8 cellular contexts compared by ENCODE assay signal in the genomic region with DNA sequence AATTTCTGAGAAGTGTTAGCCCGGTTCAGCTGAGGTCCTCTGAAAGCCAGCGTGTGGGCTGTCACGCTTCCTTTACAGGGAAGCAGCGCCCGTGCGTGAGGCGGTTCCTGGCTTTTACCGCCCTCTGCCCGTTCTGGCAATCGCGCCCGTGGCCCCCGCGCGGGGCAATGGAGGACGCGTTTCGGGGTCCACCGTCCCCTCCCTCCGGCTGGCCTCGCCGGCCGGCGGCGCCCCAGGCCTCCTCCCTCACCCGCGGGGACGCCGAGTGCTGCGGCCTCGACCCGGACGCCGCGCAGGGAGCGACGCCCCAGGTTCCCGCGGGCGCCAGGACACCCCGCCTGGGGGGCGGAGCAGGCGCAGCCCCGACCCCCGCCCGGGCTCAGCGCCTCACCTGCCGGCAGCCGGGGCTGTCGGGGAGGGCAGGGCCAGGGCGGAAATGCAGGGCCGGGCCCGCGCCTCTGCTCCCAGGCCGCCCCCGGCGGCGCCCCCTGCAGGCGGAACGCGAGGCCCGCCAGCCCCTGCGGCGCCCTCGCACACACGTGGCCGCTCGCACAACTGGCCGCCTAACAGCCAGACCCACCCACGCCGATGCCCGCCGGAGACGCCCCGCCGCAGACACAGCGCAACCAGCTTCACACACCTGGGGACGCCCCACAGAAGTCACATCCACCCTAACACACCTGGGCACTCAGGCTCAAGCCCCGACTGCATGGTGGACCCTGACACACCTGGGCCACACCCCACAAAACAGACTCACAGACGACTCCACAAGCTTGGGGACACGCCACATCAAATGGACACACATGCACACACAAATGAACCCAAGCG. TPM values are rescaled to one million over a fixed set of nuclear protein-coding genes. Genes with fewer than 3 reads are reported as not detected.
DNase-seq lines count a peak whose midpoint lies in the region; ATAC-seq and TF ChIP-seq lines count a peak whose summit lies in the region.

A gene (minus strand): TSS at position 440 of the 828 bp plus-strand sequence. CDS start 56,198 bp downstream, outside the sequence.

- H3K4me1 Mint-ChIP-seq in IgD-negative memory B cell: peaks cover 0 to 18% (median 11%) of the 10 kb centered on the region in 3 donors
- H3K4me1 Mint-ChIP-seq in activated naive CD8-positive, alpha-beta T cell treated with anti-CD3 and anti-CD28 coated beads, Interleukin-2, amount 50 U/mL, for 24 hours: peaks cover 34% of the 10 kb centered on the region

- no peaks in the 10 kb centered on the region for H3K27me3 Mint-ChIP-seq in IgD-negative memory B cell
- H3K27me3 Mint-ChIP-seq in activated naive CD8-positive, alpha-beta T cell treated with anti-CD3 and anti-CD28 coated beads, Interleukin-2, amount 50 U/mL, for 24 hours: no peaks in the 10 kb centered on the region

- H3K27me3 ChIP-seq in left ventricle myocardium inferior (ENCODE audit: low read depth): no peaks in the 10 kb centered on the region

- no peaks in the 10 kb centered on the region for H3K36me3 ChIP-seq in left ventricle myocardium inferior

- intact Hi-C loops in left ventricle myocardium inferior (cut with micrococcal nuclease): no loop called here

- peak within 1 kb of the TSS; percentile 71 to 76 (median 74) for H3K27ac Mint-ChIP-seq in IgD-negative memory B cell
- H3K27ac Mint-ChIP-seq in activated naive CD8-positive, alpha-beta T cell treated with anti-CD3 and anti-CD28 coated beads, Interleukin-2, amount 50 U/mL, for 24 hours: peak within 1 kb of the TSS; percentile 79

- ATAC-seq in GM21529 (IDR thresholded peaks at IDR 0.05; ENCODE audit: unreplicated experiment): peak; percentile 97
- peak; percentile 95 for ATAC-seq in activated naive CD8-positive, alpha-beta T cell treated with anti-CD3 and anti-CD28 coated beads, Interleukin-2, amount 50 U/mL, for 24 hours

- H3K36me3 Mint-ChIP-seq in IgD-negative memory B cell: no peaks in the 10 kb centered on the region
- H3K36me3 Mint-ChIP-seq in activated naive CD8-positive, alpha-beta T cell treated with anti-CD3 and anti-CD28 coated beads, Interleukin-2, amount 50 U/mL, for 24 hours (ENCODE audit: low read depth): no peaks in the 10 kb centered on the region

- H3K27ac ChIP-seq in left ventricle myocardium inferior (replicated peaks): peak within 1 kb of the TSS; percentile 77

- TF ChIP-seq CTCF in left ventricle myocardium inferior (IDR thresholded peaks at IDR 0.05; ENCODE audit: borderline replicate concordance): peak; percentile 84

- H3K9me3 ChIP-seq in left ventricle myocardium inferior (replicated peaks): no peaks in the 10 kb centered on the region

- peak; percentile 68 for DNase-seq in GDM1 (lab: John Stamatoyannopoulos, UW)
- DNase-seq in SKM-1 (lab: John Stamatoyannopoulos, UW; ENCODE audit: unreplicated experiment): peak; percentile 20
- peak; percentile 91 for DNase-seq in activated naive CD8-positive, alpha-beta T cell treated with anti-CD3 and anti-CD28 coated beads, Interleukin-2, amount 50 U/mL, for 24 hours
- peak; percentile 70 for DNase-seq in left ventricle myocardium inferior
- peak; percentile 47 for DNase-seq in putamen (ENCODE audit: low spot score)
- DNase-seq in NCI-H1105 treated with DMSO at 0.1 percent for 48 hours (lab: John Stamatoyannopoulos, UW): no peak

- H3K9me3 Mint-ChIP-seq in IgD-negative memory B cell: no peaks in the 10 kb centered on the region
- H3K9me3 Mint-ChIP-seq in activated naive CD8-positive, alpha-beta T cell treated with anti-CD3 and anti-CD28 coated beads, Interleukin-2, amount 50 U/mL, for 24 hours: no peaks in the 10 kb centered on the region

- peaks cover 19% of the 10 kb centered on the region for H3K4me1 ChIP-seq in left ventricle myocardium inferior

- H3K4me3 ChIP-seq in left ventricle myocardium inferior: peak within 1 kb of the TSS; percentile 74

- H3K4me3 Mint-ChIP-seq in IgD-negative memory B cell: peak within 1 kb of the TSS; percentile 78 to 93 (median 92)
- H3K4me3 Mint-ChIP-seq in activated naive CD8-positive, alpha-beta T cell treated with anti-CD3 and anti-CD28 coated beads, Interleukin-2, amount 50 U/mL, for 24 hours: peak within 1 kb of the TSS; percentile 76

RNA-seq across cellular contexts. Expression of the gene that starts here (rescaled TPM):
- polyA plus RNA-seq in IgD-negative memory B cell: 5.8 TPM
- 1.8 TPM for total RNA-seq in left ventricle myocardium inferior
